ENCODE assay signal across 1 cellular context in the genomic region with DNA sequence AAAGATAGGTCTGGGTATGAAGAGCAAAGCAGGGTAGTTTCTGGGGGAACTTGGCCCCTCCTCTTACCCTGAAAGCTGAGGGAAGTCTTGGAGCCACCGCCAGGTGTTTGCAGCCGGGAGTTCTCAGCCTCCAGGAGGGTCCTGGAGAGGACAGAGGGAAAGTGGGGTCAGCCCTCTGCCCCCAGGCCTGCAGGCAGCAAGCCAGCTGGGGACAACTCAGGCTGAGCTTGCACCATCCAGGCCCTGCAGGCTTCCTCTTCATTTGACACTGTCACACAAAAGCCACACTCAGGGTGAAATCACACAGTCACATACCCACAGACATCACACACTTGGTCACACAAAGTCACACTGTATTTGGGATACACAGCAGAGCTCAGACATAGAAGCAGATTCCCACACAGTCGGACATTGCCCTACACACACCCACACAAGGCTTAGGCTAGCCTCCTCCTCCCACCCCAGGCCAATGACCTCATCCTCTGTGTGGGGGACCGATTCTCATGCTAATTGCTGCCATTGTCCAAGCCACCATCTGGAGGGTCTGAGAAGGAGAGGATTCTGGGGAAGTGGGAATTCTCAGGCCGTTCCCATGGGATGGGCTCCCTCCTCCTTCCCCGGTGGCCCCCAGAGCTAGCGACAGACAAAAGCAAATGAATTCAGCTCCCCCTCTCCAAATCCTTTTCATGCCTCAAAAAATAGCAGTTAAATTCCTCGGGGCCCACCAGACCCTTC.
TF ChIP-seq lines count a peak whose summit lies in the region.

No MANE protein-coding gene starts in this region.

TF ChIP-seq in GM12878, 131 proteins besides CTCF, POLR2A, EP300 and RAD21:
- TF ChIP-seq SP1 (IDR thresholded peaks at IDR 0.05; ENCODE audit: low read depth, low read length) (no peak), SIX5 (IDR thresholded peaks at IDR 0.05; ENCODE audit: low read depth, low read length, severe bottlenecking) (no peak), BHLHE40 (IDR thresholded peaks at IDR 0.05; ENCODE audit: borderline replicate concordance in 1 of 2, low read depth in 2 of 2, low read length in 1 of 2) (no peak), ZBED1 (IDR thresholded peaks at IDR 0.05; ENCODE audit: borderline replicate concordance) (no peak), EGR1 (IDR thresholded peaks at IDR 0.05; ENCODE audit: borderline replicate concordance in 1 of 2, low read depth in 2 of 2, low read length in 2 of 2) (0 out of 3 replicates have a peak, but pooled peaks of 1 of the 2 experiments have one; percentile 13), ATF7 (IDR thresholded peaks at IDR 0.05; ENCODE audit: low read depth) (0 out of 2 replicates have a peak, but pooled peaks have one; percentile 21)
- TF ChIP-seq, protein P1, sequence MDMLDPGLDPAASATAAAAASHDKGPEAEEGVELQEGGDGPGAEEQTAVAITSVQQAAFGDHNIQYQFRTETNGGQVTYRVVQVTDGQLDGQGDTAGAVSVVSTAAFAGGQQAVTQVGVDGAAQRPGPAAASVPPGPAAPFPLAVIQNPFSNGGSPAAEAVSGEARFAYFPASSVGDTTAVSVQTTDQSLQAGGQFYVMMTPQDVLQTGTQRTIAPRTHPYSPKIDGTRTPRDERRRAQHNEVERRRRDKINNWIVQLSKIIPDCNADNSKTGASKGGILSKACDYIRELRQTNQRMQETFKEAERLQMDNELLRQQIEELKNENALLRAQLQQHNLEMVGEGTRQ (IDR thresholded peaks at IDR 0.05; ENCODE audit: borderline replicate concordance, low read depth, low read length) = no peak
- TF ChIP-seq, protein P2, sequence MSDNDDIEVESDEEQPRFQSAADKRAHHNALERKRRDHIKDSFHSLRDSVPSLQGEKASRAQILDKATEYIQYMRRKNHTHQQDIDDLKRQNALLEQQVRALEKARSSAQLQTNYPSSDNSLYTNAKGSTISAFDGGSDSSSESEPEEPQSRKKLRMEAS (IDR thresholded peaks at IDR 0.05; ENCODE audit: low read depth, low read length) = no peak
